In genomic region chr1:153724634-153725033, GRCh38 we compare ENCODE assay signal across 2 cellular contexts. TPM values are rescaled to one million over a fixed set of nuclear protein-coding genes. Genes with fewer than 3 reads are reported as not detected.
"Had no signal": no experiment of that assay in that cellular context is flagged by ENCODE, and none has a peak within 500 bp of the region (broad histone marks: within the 10 kb centered on the region; RNA-seq: fewer than 3 reads in every experiment).

No MANE protein-coding gene starts in this region.

RNA-seq across cellular contexts. Expression of gene NPR1, which starts 46.1 kb away (rescaled TPM):
- total RNA-seq: GM23248, H4 had no signal
